In genomic region chr1:6334261-6334993, GRCh38 we compare ENCODE assay signal across 24 cellular contexts. TPM values are rescaled to one million over a fixed set of nuclear protein-coding genes. Genes with fewer than 3 reads are reported as not detected.
DNase-seq lines count a peak whose midpoint lies in the region; ATAC-seq, FAIRE-seq and TF ChIP-seq lines count a peak whose summit lies in the region.
"Had no signal": no experiment of that assay in that cellular context is flagged by ENCODE, and none has a peak within 500 bp of the region (broad histone marks: within the 10 kb centered on the region; RNA-seq: fewer than 3 reads in every experiment).

No MANE protein-coding gene starts in this region.

- ATAC-seq in right cardiac atrium: no peak
- ATAC-seq in K562: no peak
- no peak for ATAC-seq in activated CD8-positive, alpha-beta memory T cell treated with anti-CD3 and anti-CD28 coated beads, Interleukin-2, amount 10 ng/mL, durations not matched to agents 7 days and 5 days
- ATAC-seq in GM21786 (IDR thresholded peaks at IDR 0.05; ENCODE audit: unreplicated experiment): no peak
- ATAC-seq: GM12878 had no signal

- 84% methylated on average over 14 of the region's 14 CpGs for WGBS in right cardiac atrium
- 53% methylated on average over 14 of the region's 14 CpGs for WGBS in K562 (ENCODE audit: insufficient coverage, low coverage, missing lambda C conversion rate)

- H3K36me3 Mint-ChIP-seq in activated CD8-positive, alpha-beta memory T cell treated with anti-CD3 and anti-CD28 coated beads, Interleukin-2, amount 10 ng/mL, durations not matched to agents 7 days and 5 days: no peaks in the 10 kb centered on the region

- no peaks in the 10 kb centered on the region for H3K4me1 Mint-ChIP-seq in activated CD8-positive, alpha-beta memory T cell treated with anti-CD3 and anti-CD28 coated beads, Interleukin-2, amount 10 ng/mL, durations not matched to agents 7 days and 5 days
- H3K4me1 Mint-ChIP-seq: B cell; CD14-positive monocyte; CD8-positive, alpha-beta memory T cell had no signal

- TF ChIP-seq POLR2A in K562 (conservative IDR thresholded peaks at IDR 0.05): no peak

- peaks cover 3% of the 10 kb centered on the region for H3K9me1 ChIP-seq in K562 (ENCODE audit: control insufficient read depth, insufficient read depth, low read length)

- no peaks in the 10 kb centered on the region for H3K9me3 ChIP-seq in right cardiac atrium (ENCODE audit: control insufficient read depth, low read length)
- H3K9me3 ChIP-seq in HEK293 (ENCODE audit: control insufficient read depth, insufficient read depth, low read depth, low read length): no peaks in the 10 kb centered on the region
- H3K9me3 ChIP-seq in K562 (replicated peaks; ENCODE audit: control insufficient read depth, insufficient read depth, low read depth, low read length): no peaks in the 10 kb centered on the region
- H3K9me3 ChIP-seq: BLaER1 treated with 17β-estradiol and CSF1 and Interleukin-3, amounts not matched to agents 10 nM and 100 nM had no signal

- H3K9ac ChIP-seq in K562 (ENCODE audit: insufficient read depth in 1 of 2, low read depth in 2 of 2, low read length in 2 of 2): no peak overlapping the region

- TF ChIP-seq RAD21 in K562 (CRISPR knock-in tag; conservative IDR thresholded peaks at IDR 0.05 in 1 of 2, IDR thresholded peaks at IDR 0.05 in 1 of 2): no peak

- H3K9me3 Mint-ChIP-seq in activated CD8-positive, alpha-beta memory T cell treated with anti-CD3 and anti-CD28 coated beads, Interleukin-2, amount 10 ng/mL, durations not matched to agents 7 days and 5 days (ENCODE audit: low read depth): no peaks in the 10 kb centered on the region
- H3K9me3 Mint-ChIP-seq: CD14-positive monocyte; CD4-positive, alpha-beta T cell; CD8-positive, alpha-beta memory T cell had no signal

- no peak overlapping the region for H3K27ac ChIP-seq in right cardiac atrium (ENCODE audit: low read length)
- no peak overlapping the region for H3K27ac ChIP-seq in HEK293 (ENCODE audit: extremely low read depth, low read depth, low read length)
- no peak overlapping the region for H3K27ac ChIP-seq in K562 (ENCODE audit: extremely low read depth, low read depth, low read length)
- H3K27ac ChIP-seq: 22Rv1; BLaER1 treated with 17β-estradiol and CSF1 and Interleukin-3, amounts not matched to agents 10 nM and 100 nM had no signal

- H2AFZ ChIP-seq in K562 (ENCODE audit: low read depth, low read length): no peak overlapping the region

- no peak for TF ChIP-seq EP300 in K562 (IDR thresholded peaks at IDR 0.05; ENCODE audit: low read length)

- H4K20me1 ChIP-seq in K562 (replicated peaks; ENCODE audit: control insufficient read depth, insufficient read depth, low read length): peaks cover 7% of the 10 kb centered on the region; the same call in 1 of the 2 replicates

- H3K4me2 ChIP-seq in K562 (ENCODE audit: insufficient read depth, low read length): no peak overlapping the region

- H3K27me3 ChIP-seq in right cardiac atrium (ENCODE audit: control insufficient read depth, insufficient read depth) (no peaks in the 10 kb centered on the region), K562 (ENCODE audit: control insufficient read depth in 2 of 2, insufficient read depth in 2 of 2, low read length in 2 of 2) (no peaks in the 10 kb centered on the region)
- H3K27me3 ChIP-seq: BLaER1 treated with 17β-estradiol and CSF1 and Interleukin-3, amounts not matched to agents 10 nM and 100 nM had no signal

- in situ Hi-C loops in K562 (cut with MboI): no loop called here

- intact Hi-C loops in right cardiac atrium (cut with DNase I) (loop anchor here in 1 of 4 donors (10.0 kb wide), 1 partner anchor 290 kb away; the partner anchor contains the start of gene KCNAB2), cardiac septum (cut with DNase I) (no loop called here), K562 (cut with micrococcal nuclease) (no loop called here)

- no peak overlapping the region for H3K27ac Mint-ChIP-seq in activated CD8-positive, alpha-beta memory T cell treated with anti-CD3 and anti-CD28 coated beads, Interleukin-2, amount 10 ng/mL, durations not matched to agents 7 days and 5 days
- H3K27ac Mint-ChIP-seq: B cell; CD14-positive monocyte; CD4-positive, alpha-beta T cell; CD8-positive, alpha-beta memory T cell had no signal

- POLR2A ChIA-PET in HEK293 (lab: Yijun Ruan, JAX): no interaction called here
- POLR2A ChIA-PET in K562 (lab: Yijun Ruan, JAX): no interaction called here

- no peak overlapping the region for H3K4me3 ChIP-seq in right cardiac atrium (ENCODE audit: low read length)
- H3K4me3 ChIP-seq in HEK293 (ENCODE audit: low read depth, low read length): no peak overlapping the region
- no peak overlapping the region for H3K4me3 ChIP-seq in K562
- H3K4me3 ChIP-seq: BLaER1 treated with 17β-estradiol and CSF1 and Interleukin-3, amounts not matched to agents 10 nM and 100 nM; GM12878 had no signal

- H3K4me1 ChIP-seq in right cardiac atrium (ENCODE audit: control insufficient read depth, insufficient read depth, low read length) (peaks cover 1% of the 10 kb centered on the region), HEK293 (ENCODE audit: control insufficient read depth, insufficient read depth, low read length) (peaks cover 6% of the 10 kb centered on the region), K562 (replicated peaks in 1 of 2; ENCODE audit: control insufficient read depth in 2 of 2, insufficient read depth in 2 of 2, low read length in 2 of 2) (peaks cover 0 to 13% of the 10 kb centered on the region in 2 experiments; a peak in 1 of 5 replicates)

- no peak for FAIRE-seq in K562 (lab: Jason Lieb, UNC)
- FAIRE-seq: A204.1, D721Med, GM12878, H54 had no signal

- no peaks in the 10 kb centered on the region for H3K79me2 ChIP-seq in K562 (ENCODE audit: control insufficient read depth, insufficient read depth, low read length)

- peaks cover 0 to 60% of the 10 kb centered on the region in 2 experiments; a peak in 1 of 3 replicates for H3K36me3 ChIP-seq in HEK293 (ENCODE audit: control insufficient read depth in 2 of 2, insufficient read depth in 1 of 2, low read length in 2 of 2)
- peaks cover 8% of the 10 kb centered on the region; the same call in 1 of the 3 replicates for H3K36me3 ChIP-seq in K562 (ENCODE audit: control insufficient read depth, insufficient read depth, low read length)

- no peaks in the 10 kb centered on the region for H3K27me3 Mint-ChIP-seq in activated CD8-positive, alpha-beta memory T cell treated with anti-CD3 and anti-CD28 coated beads, Interleukin-2, amount 10 ng/mL, durations not matched to agents 7 days and 5 days
- H3K27me3 Mint-ChIP-seq: B cell; CD4-positive, alpha-beta T cell; CD8-positive, alpha-beta memory T cell had no signal

- CTCF ChIA-PET in HEK293 (lab: Yijun Ruan, JAX): interaction anchor here (1.4 to 12.3 kb wide), 2 partner anchors 85 to 92 kb away, joined by 3 to 181 read pairs; no protein-coding TSS in a partner anchor
- CTCF ChIA-PET in K562 (lab: Yijun Ruan, JAX; ENCODE audit: low intra/inter-chr PET ratio): no interaction called here
- CTCF ChIA-PET in activated CD8-positive, alpha-beta memory T cell treated with anti-CD3 and anti-CD28 coated beads, Interleukin-2, amount 10 ng/mL, durations not matched to agents 7 days and 5 days (lab: Charles Lee): no interaction called here

- TF ChIP-seq CTCF in HEK293 (tag by site-specific recombination; IDR thresholded peaks at IDR 0.05): no peak
- no peak for TF ChIP-seq CTCF in K562 (IDR thresholded peaks at IDR 0.05 in 2 of 3, conservative IDR thresholded peaks at IDR 0.05 in 1 of 3; ENCODE audit: insufficient read depth in 2 of 3, low read depth in 1 of 3, low read length in 3 of 3)

- no TSS peak for BruUV-seq in K562 (replicated peaks; lab: Mats Ljungman, UMichigan)

- DNase-seq in right cardiac atrium: peak in 2 of 3 donors; percentile 12 to 29
- DNase-seq in cardiac septum (ENCODE audit: low spot score): no peak
- no peak for DNase-seq in K562 (ENCODE audit: extremely low read depth in 1 of 4, low spot score in 3 of 4)
- DNase-seq in retina: peak; percentile 29
- no peak for DNase-seq in activated CD8-positive, alpha-beta memory T cell treated with anti-CD3 and anti-CD28 coated beads, Interleukin-2, amount 10 ng/mL, durations not matched to agents 7 days and 5 days
- no peak for DNase-seq in activated T-cell treated with anti-CD3 and anti-CD28 coated beads for 4 hours
- DNase-seq: CD4-positive, alpha-beta T cell; CD8-positive, alpha-beta memory T cell; DMS 273 treated with DMSO at 0.1 percent for 48 hours; DMS79; EL; GDM1; GOT3; HCEC 1CT had no signal

- no peak overlapping the region for H3K4me3 Mint-ChIP-seq in activated CD8-positive, alpha-beta memory T cell treated with anti-CD3 and anti-CD28 coated beads, Interleukin-2, amount 10 ng/mL, durations not matched to agents 7 days and 5 days
- H3K4me3 Mint-ChIP-seq: B cell; CD14-positive monocyte; CD4-positive, alpha-beta T cell; CD8-positive, alpha-beta memory T cell had no signal

TF ChIP-seq in HEK293, 187 proteins besides CTCF, POLR2A, EP300 and RAD21 (continues in another document):
- TF ChIP-seq ZNF660 (tag by site-specific recombination; IDR thresholded peaks at IDR 0.05) (no peak), ZNF707 (tag by site-specific recombination; IDR thresholded peaks at IDR 0.05) (no peak)

RNA-seq across cellular contexts. Expression of gene ACOT7, which starts 59.1 kb away (rescaled TPM):
- total RNA-seq in right cardiac atrium: 1 to 10 TPM; 5.9 to 9.5 (median 7.9) TPM
- polyA plus RNA-seq in right cardiac atrium: 7.5 TPM
- total RNA-seq in cardiac septum: 13.8 TPM
- total RNA-seq in K562 (2011; cell fraction: chromatin; rRNA removed; ENCODE audit: low replicate concordance): 14.3 and 31.3 TPM in 2 replicates
- 25.8 and 25.9 TPM in 2 replicates for total RNA-seq in K562 (2011; cell fraction: nucleolus; rRNA removed)
- 17.4 and 20.6 TPM in 2 replicates for total RNA-seq in K562 (2011; cell fraction: nucleoplasm; rRNA removed)
- 53.3 and 72.0 TPM in 2 replicates for total RNA-seq in K562 (2014; rRNA removed)
- 8.7 and 11.6 TPM in 2 replicates for total RNA-seq in K562 (2014; rRNA removed; fragmentation: Illumina TruSeq; extraction: Trizol)
- 27.1 and 28.4 TPM in 2 replicates for total RNA-seq in K562 (2015; rRNA removed; fragmentation: Illumina TruSeq; extraction: Trizol)
- 92.6 and 95.5 TPM in 2 replicates for total RNA-seq in K562 (2021)
- polyA plus RNA-seq in K562 (2011; rRNA removed): 37.2 and 76.6 TPM in 2 replicates
- 57.9 and 66.6 TPM in 2 replicates for polyA plus RNA-seq in K562 (2011; cell fraction: cytosol; rRNA removed)
- polyA plus RNA-seq in K562 (2011; cell fraction: nucleus; rRNA removed): 28.1 and 31.8 TPM in 2 replicates
- 61.5 and 86.0 TPM in 2 replicates for polyA plus RNA-seq in K562 (2012)
- 50.7 and 89.2 TPM in 2 replicates for polyA plus RNA-seq in K562 (2014; fragmentation: Illumina TruSeq; extraction: Trizol)
- polyA plus RNA-seq in K562 (2014; fragmentation: Nextera tagmentation; extraction: Ambion mirVana): 10 to 100 TPM in 1 of 2 experiments, 1 to 10 TPM in 1; 7.0 to 10.0 TPM
- polyA plus RNA-seq in K562 (2014; rRNA removed): 57.2 and 63.1 TPM in 2 replicates
- polyA minus RNA-seq in K562 (2011; rRNA and poly(A)+ RNA removed): 28.7 and 34.8 TPM in 2 replicates
- polyA minus RNA-seq in K562 (2011; cell fraction: cytosol; rRNA and poly(A)+ RNA removed): 26.1 and 36.3 TPM in 2 replicates
- 7.9 and 12.0 TPM in 2 replicates for polyA minus RNA-seq in K562 (2011; cell fraction: nucleus; rRNA and poly(A)+ RNA removed)
- total RNA-seq in activated CD8-positive, alpha-beta memory T cell treated with anti-CD3 and anti-CD28 coated beads, Interleukin-2, amount 10 ng/mL, durations not matched to agents 7 days and 5 days: 10 to 100 TPM; 81.3 to 87.0 TPM

Comparison
In these comparisons a context has a peak if more than half of its experiments do, and no peak if none do; other contexts are left out.
1. DNase-seq: peak in right cardiac atrium (2 of 3) and retina (single experiment); none in cardiac septum (single experiment), K562 (0 of 4), activated CD8-positive, alpha-beta memory T cell treated with anti-CD3 and anti-CD28 coated beads, Interleukin-2, amount 10 ng/mL, durations not matched to agents 7 days and 5 days (single experiment) and activated T-cell treated with anti-CD3 and anti-CD28 coated beads for 4 hours (single experiment).